Comparison of ENCODE assay signal across 2 cellular contexts in genomic region chr17:41823580-41823979, GRCh38.
A peak's percentile ranks its signal among the peaks of the same experiment; 100 is the strongest.
TF ChIP-seq lines count a peak whose summit lies in the region.

No MANE protein-coding gene starts in this region.

TF ChIP-seq in IMR-90, 13 proteins besides CTCF, POLR2A, EP300 and RAD21:
- no peak for TF ChIP-seq BHLHE40 (IDR thresholded peaks at IDR 0.05; ENCODE audit: low read depth, low read length)
- TF ChIP-seq MAFK (IDR thresholded peaks at IDR 0.05; ENCODE audit: low read depth, low read length), result peak; percentile 11; the same call in 1 of the 2 replicates
- no peak for TF ChIP-seq SMC3 (IDR thresholded peaks at IDR 0.05; ENCODE audit: low read depth, low read length)
- no peak for TF ChIP-seq MXI1 (IDR thresholded peaks at IDR 0.05; ENCODE audit: borderline replicate concordance, low read depth, low read length)
TF ChIP-seq in IMR-90: peak in this region for 1.

TF ChIP-seq in GM12878, 131 proteins besides CTCF, POLR2A, EP300 and RAD21:
- no peak for TF ChIP-seq BMI1 (IDR thresholded peaks at IDR 0.05; ENCODE audit: borderline replicate concordance)
- TF ChIP-seq USF1 (IDR thresholded peaks at IDR 0.05; ENCODE audit: borderline replicate concordance, extremely low read length, insufficient read depth, low read depth, low read length), result no peak
- no peak for TF ChIP-seq ZZZ3 (IDR thresholded peaks at IDR 0.05; ENCODE audit: control insufficient read depth, insufficient read length, low read depth)
- TF ChIP-seq KDM1A (IDR thresholded peaks at IDR 0.05; ENCODE audit: borderline replicate concordance), result no peak
- no peak for TF ChIP-seq E4F1 (IDR thresholded peaks at IDR 0.05; ENCODE audit: borderline replicate concordance, partially characterized antibody)
- TF ChIP-seq POU2F2 (IDR thresholded peaks at IDR 0.05; ENCODE audit: borderline replicate concordance, low read depth, low read length), result no peak
